16 cellular contexts compared by ENCODE assay signal in the genomic region with DNA sequence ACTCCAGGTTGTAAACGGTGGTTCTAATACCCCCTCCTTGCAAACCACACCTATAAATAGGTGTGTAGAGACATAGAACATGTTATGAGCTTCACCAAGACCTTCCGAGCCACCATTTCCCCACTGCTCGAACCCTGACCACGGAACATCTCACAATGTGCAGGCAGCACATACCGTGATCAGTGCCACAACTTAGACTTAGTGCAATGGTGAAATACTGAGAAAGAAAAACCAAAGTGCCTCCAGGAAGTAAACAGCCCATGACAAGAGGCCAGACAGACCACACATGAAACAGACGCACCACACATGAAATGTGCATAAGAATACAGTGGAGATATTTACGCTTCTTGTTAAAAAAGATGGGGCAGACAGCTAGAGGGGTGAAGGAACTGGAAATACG.
DNase-seq lines count a peak whose midpoint lies in the region; ATAC-seq and FAIRE-seq lines count a peak whose summit lies in the region.
"Had no signal": no experiment of that assay in that cellular context is flagged by ENCODE, and none has a peak within 500 bp of the region (broad histone marks: within the 10 kb centered on the region; RNA-seq: fewer than 3 reads in every experiment).

No MANE protein-coding gene starts in this region.

- FAIRE-seq in HTR-8/SVneo (lab: Jason Lieb, UNC), result peak; percentile 20
- FAIRE-seq: G401.6 had no signal

- peaks cover 10% of the 10 kb centered on the region for H3K27me3 Mint-ChIP-seq in activated CD4-positive, alpha-beta T cell treated with anti-CD3 and anti-CD28 coated beads for 36 hours
- no peaks in the 10 kb centered on the region for H3K27me3 Mint-ChIP-seq in activated naive CD8-positive, alpha-beta T cell
- peaks cover 0 to 7% (median 0%) of the 10 kb centered on the region in 5 donors for H3K27me3 Mint-ChIP-seq in naive thymus-derived CD4-positive, alpha-beta T cell

- H3K9me3 Mint-ChIP-seq in activated CD4-positive, alpha-beta T cell treated with anti-CD3 and anti-CD28 coated beads for 36 hours (ENCODE audit: low read depth), result no peaks in the 10 kb centered on the region
- no peaks in the 10 kb centered on the region for H3K9me3 Mint-ChIP-seq in activated naive CD8-positive, alpha-beta T cell (ENCODE audit: low read depth)
- peaks cover 0 to 5% (median 0%) of the 10 kb centered on the region in 11 donors for H3K9me3 Mint-ChIP-seq in naive thymus-derived CD4-positive, alpha-beta T cell
- H3K9me3 Mint-ChIP-seq: activated naive CD4-positive, alpha-beta T cell treated with anti-CD3 and anti-CD28 coated beads, Interleukin-2, amount 50 U/mL, for 72 hours had no signal

- H3K9me3 ChIP-seq in naive thymus-derived CD4-positive, alpha-beta T cell (ENCODE audit: control insufficient read depth in 2 of 3, low read length in 3 of 3), result no peaks in the 10 kb centered on the region
- H3K9me3 ChIP-seq: BE2C, breast epithelium had no signal

- peak overlapping the region; percentile 58 for H3K27ac Mint-ChIP-seq in activated CD4-positive, alpha-beta T cell treated with anti-CD3 and anti-CD28 coated beads for 36 hours
- H3K27ac Mint-ChIP-seq in activated naive CD8-positive, alpha-beta T cell, result peak overlapping the region; percentile 89
- peak overlapping the region in 7 of 9 donors; percentile 36 to 88 (median 69) for H3K27ac Mint-ChIP-seq in naive thymus-derived CD4-positive, alpha-beta T cell
- H3K27ac Mint-ChIP-seq: type B pancreatic cell had no signal

- POLR2A ChIA-PET in activated CD4-positive, alpha-beta T cell treated with anti-CD3 and anti-CD28 coated beads for 36 hours (lab: Charles Lee), result interaction anchor here (0.6 kb wide), 1 partner anchor 49 kb away, joined by 3 read pairs; no protein-coding TSS in a partner anchor
- POLR2A ChIA-PET in naive thymus-derived CD4-positive, alpha-beta T cell (lab: Charles Lee), result interaction anchor here (0.6 to 2.9 kb wide), 3 partner anchors 15 to 350 kb away, joined by 3 to 13 read pairs (median 3); no protein-coding TSS in a partner anchor

- H3K4me3 ChIP-seq in naive thymus-derived CD4-positive, alpha-beta T cell (ENCODE audit: low read length), result no peak overlapping the region
- H3K4me3 ChIP-seq: breast epithelium had no signal

- H3K27ac ChIP-seq in naive thymus-derived CD4-positive, alpha-beta T cell (ENCODE audit: low read depth, low read length), result no peak overlapping the region
- H3K27ac ChIP-seq: breast epithelium had no signal

- H3K4me1 ChIP-seq in naive thymus-derived CD4-positive, alpha-beta T cell (ENCODE audit: control insufficient read depth in 2 of 2, insufficient read depth in 2 of 2, low read length in 2 of 2), result peaks cover 0 to 3% of the 10 kb centered on the region in 2 donors
- H3K4me1 ChIP-seq: BE2C, breast epithelium had no signal

- H3K36me3 Mint-ChIP-seq in activated CD4-positive, alpha-beta T cell treated with anti-CD3 and anti-CD28 coated beads for 36 hours (ENCODE audit: low read depth), result no peaks in the 10 kb centered on the region
- H3K36me3 Mint-ChIP-seq in activated naive CD8-positive, alpha-beta T cell, result no peaks in the 10 kb centered on the region
- H3K36me3 Mint-ChIP-seq in naive thymus-derived CD4-positive, alpha-beta T cell, result peaks cover 0 to 8% (median 4%) of the 10 kb centered on the region in 5 donors

- CTCF ChIA-PET in activated CD4-positive, alpha-beta T cell treated with anti-CD3 and anti-CD28 coated beads for 36 hours (lab: Charles Lee), result interaction anchor here (0.7 to 2.7 kb wide), 12 partner anchors 11 to 186 kb away, joined by 3 to 51 read pairs (median 6); no protein-coding TSS in a partner anchor
- CTCF ChIA-PET in naive thymus-derived CD4-positive, alpha-beta T cell (lab: Charles Lee), result interaction anchor here (0.6 to 7.5 kb wide), 4 partner anchors 12 to 221 kb away, joined by 3 to 69 read pairs (median 6); no protein-coding TSS in a partner anchor

- H3K36me3 ChIP-seq in naive thymus-derived CD4-positive, alpha-beta T cell (ENCODE audit: control insufficient read depth in 2 of 3, insufficient read depth in 3 of 3, low read length in 3 of 3), result no peaks in the 10 kb centered on the region
- H3K36me3 ChIP-seq: BE2C, breast epithelium had no signal

- peak; percentile 37 for ATAC-seq in activated CD4-positive, alpha-beta T cell treated with anti-CD3 and anti-CD28 coated beads for 36 hours
- ATAC-seq in naive thymus-derived CD4-positive, alpha-beta T cell, result no peak

- no peak for DNase-seq in activated CD4-positive, alpha-beta T cell treated with anti-CD3 and anti-CD28 coated beads for 36 hours
- DNase-seq in activated CD4-positive, alpha-beta T cell treated with anti-CD3 and anti-CD28 coated beads, Interleukin-2, amount 50 U/mL, for 1 hour, result no peak
- DNase-seq in HTR-8/SVneo (ENCODE audit: insufficient read length, low spot score), result no peak
- no peak for DNase-seq in naive thymus-derived CD4-positive, alpha-beta T cell
- DNase-seq in amygdala (lab: John Stamatoyannopoulos, UW), result no peak
- DNase-seq in effector CD4-positive, alpha-beta T cell, result no peak
- no peak for DNase-seq in NAMALWA (ENCODE audit: low spot score)
- DNase-seq: BE2C, NCI-H774, nucleus accumbens, right cardiac atrium had no signal

- intact Hi-C loops in activated CD4-positive, alpha-beta T cell treated with anti-CD3 and anti-CD28 coated beads for 36 hours (cut with DNase I, micrococcal nuclease), result loop anchor here (1.0 to 5.0 kb wide), 9 partner anchors 30 to 221 kb away; no protein-coding TSS in a partner anchor
- intact Hi-C loops in naive thymus-derived CD4-positive, alpha-beta T cell (cut with micrococcal nuclease), result loop anchor here (1.0 to 2.0 kb wide), 12 partner anchors 12 to 223 kb away; no protein-coding TSS in a partner anchor

- peaks cover 31% of the 10 kb centered on the region for H3K4me1 Mint-ChIP-seq in activated CD4-positive, alpha-beta T cell treated with anti-CD3 and anti-CD28 coated beads for 36 hours
- H3K4me1 Mint-ChIP-seq in activated naive CD8-positive, alpha-beta T cell (ENCODE audit: low read depth), result peaks cover 18% of the 10 kb centered on the region
- H3K4me1 Mint-ChIP-seq in naive thymus-derived CD4-positive, alpha-beta T cell, result peaks cover 6 to 45% (median 13%) of the 10 kb centered on the region in 7 donors

- H3K27me3 ChIP-seq in naive thymus-derived CD4-positive, alpha-beta T cell (ENCODE audit: control insufficient read depth in 2 of 2, insufficient read depth in 2 of 2, low read length in 2 of 2), result no peaks in the 10 kb centered on the region

- no peak overlapping the region for H3K4me3 Mint-ChIP-seq in activated CD4-positive, alpha-beta T cell treated with anti-CD3 and anti-CD28 coated beads for 36 hours
- H3K4me3 Mint-ChIP-seq in activated naive CD8-positive, alpha-beta T cell, result peak overlapping the region; percentile 51
- H3K4me3 Mint-ChIP-seq in naive thymus-derived CD4-positive, alpha-beta T cell, result peak overlapping the region in 1 of 10 donors; percentile 74
- H3K4me3 Mint-ChIP-seq: type B pancreatic cell had no signal
